In the genomic region with DNA sequence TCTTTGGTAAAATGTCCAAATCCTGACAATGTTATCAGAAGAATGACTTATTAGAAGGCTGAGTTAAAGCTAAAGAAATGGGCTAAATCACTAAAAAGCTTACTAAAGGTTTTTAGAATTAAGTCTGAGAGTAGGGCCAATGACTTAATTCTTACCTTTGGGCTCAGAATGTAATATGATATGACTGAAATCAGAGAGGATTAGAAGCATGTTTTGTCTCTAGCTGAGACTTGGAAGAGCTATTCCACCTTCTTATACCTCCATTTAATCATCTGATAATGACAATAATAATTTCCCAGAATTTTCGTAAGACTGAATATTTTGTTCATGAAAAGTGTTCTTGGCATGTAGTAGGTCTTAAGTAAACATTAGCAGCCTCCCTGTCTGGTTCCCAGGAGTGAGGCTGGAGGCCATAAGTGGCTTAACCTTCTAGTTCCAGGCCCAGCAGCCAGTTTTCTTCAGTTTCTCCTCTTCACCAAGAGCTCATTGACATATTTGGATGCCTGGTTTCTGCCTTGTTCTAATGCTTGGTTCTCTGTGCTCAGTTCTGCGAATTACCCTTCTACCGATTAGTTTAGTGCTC, we compare ENCODE assay signal across 22 cellular contexts. TPM values are rescaled to one million over a fixed set of nuclear protein-coding genes. Genes with fewer than 3 reads are reported as not detected.
"Had no signal": no experiment of that assay in that cellular context is flagged by ENCODE, and none has a peak within 500 bp of the region (broad histone marks: within the 10 kb centered on the region; RNA-seq: fewer than 3 reads in every experiment).

No MANE protein-coding gene starts in this region.

- H3K9me3 Mint-ChIP-seq: activated naive CD8-positive, alpha-beta T cell treated with anti-CD3 and anti-CD28 coated beads, Interleukin-2, amount 10 ng/mL, durations not matched to agents 7 days and 5 days; memory B cell; T-helper 1 cell treated with Interleukin-12 subunit alpha and Interleukin-12 subunit beta and Interleukin-4 antibody, amounts not matched to agents 30 μg/mL and 1 μg/mL, for 36 hours had no signal

- H3K36me3 ChIP-seq: prostate gland, thoracic aorta, upper lobe of left lung had no signal

- H3K4me1 Mint-ChIP-seq: activated B cell treated with CpG ODN at 0.5 μM for 24 hours; activated CD4-positive, alpha-beta T cell treated with anti-CD3 and anti-CD28 coated beads for 36 hours; activated naive CD8-positive, alpha-beta T cell treated with anti-CD3 and anti-CD28 coated beads, Interleukin-2, amount 10 ng/mL, durations not matched to agents 7 days and 5 days; memory B cell had no signal

- H3K27me3 ChIP-seq: upper lobe of left lung had no signal

- H3K4me3 ChIP-seq: coronary artery, mucosa of descending colon, prostate gland, thoracic aorta, upper lobe of left lung had no signal

- ATAC-seq: activated CD4-positive, alpha-beta T cell treated with anti-CD3 and anti-CD28 coated beads for 36 hours; foreskin keratinocyte; left ventricle myocardium superior; mucosa of descending colon had no signal

- H3K36me3 Mint-ChIP-seq: activated naive CD8-positive, alpha-beta T cell treated with anti-CD3 and anti-CD28 coated beads, Interleukin-2, amount 10 ng/mL, durations not matched to agents 7 days and 5 days had no signal

- DNase-seq: activated B cell treated with CpG ODN at 0.5 μM for 24 hours; activated CD4-positive, alpha-beta T cell treated with anti-CD3 and anti-CD28 coated beads for 36 hours; activated CD4-positive, alpha-beta T cell treated with anti-CD3 and anti-CD28 coated beads, Interleukin-2, amount 50 U/mL, for 4 hours; activated naive CD4-positive, alpha-beta T cell treated with anti-CD3 and anti-CD28 coated beads for 36 hours; activated naive CD8-positive, alpha-beta T cell treated with anti-CD3 and anti-CD28 coated beads, Interleukin-2, amount 10 ng/mL, durations not matched to agents 7 days and 5 days; activated T-cell treated with anti-CD3 and anti-CD28 coated beads, Interleukin-2, amount 50 U/mL, for 48 hours; amygdala; cerebellar nuclear complex; foreskin keratinocyte; hippocampal formation; left ventricle myocardium superior; mucosa of descending colon; nephron progenitor cell; stimulated activated CD4-positive, alpha-beta T cell treated with anti-CD3 and anti-CD28 coated beads, Interleukin-4, amount 100 ng/mL, for 24 hours; stimulated activated naive CD4-positive, alpha-beta T cell treated with Interleukin-2 at 50 U/mL for 16 hours; T1000; upper lobe of left lung had no signal

- H3K9me3 ChIP-seq: mucosa of descending colon, prostate gland, thoracic aorta, upper lobe of left lung had no signal

- H3K27ac ChIP-seq: coronary artery, foreskin keratinocyte, prostate gland, thoracic aorta, upper lobe of left lung had no signal

- H3K27ac Mint-ChIP-seq: activated B cell treated with CpG ODN at 0.5 μM for 24 hours; activated CD4-positive, alpha-beta T cell treated with anti-CD3 and anti-CD28 coated beads for 36 hours; activated naive CD4-positive, alpha-beta T cell treated with anti-CD3 and anti-CD28 coated beads for 36 hours; activated naive CD8-positive, alpha-beta T cell treated with anti-CD3 and anti-CD28 coated beads, Interleukin-2, amount 10 ng/mL, durations not matched to agents 7 days and 5 days; memory B cell; nephron progenitor cell; T-helper 1 cell treated with Interleukin-12 subunit alpha and Interleukin-12 subunit beta and Interleukin-4 antibody, amounts not matched to agents 30 μg/mL and 1 μg/mL, for 36 hours had no signal

- H3K4me3 Mint-ChIP-seq: activated B cell treated with CpG ODN at 0.5 μM for 24 hours; activated CD4-positive, alpha-beta T cell treated with anti-CD3 and anti-CD28 coated beads for 36 hours; activated naive CD4-positive, alpha-beta T cell treated with anti-CD3 and anti-CD28 coated beads for 36 hours; activated naive CD8-positive, alpha-beta T cell treated with anti-CD3 and anti-CD28 coated beads, Interleukin-2, amount 10 ng/mL, durations not matched to agents 7 days and 5 days; memory B cell; nephron progenitor cell; T-helper 1 cell treated with Interleukin-12 subunit alpha and Interleukin-12 subunit beta and Interleukin-4 antibody, amounts not matched to agents 30 μg/mL and 1 μg/mL, for 36 hours had no signal

- H3K4me1 ChIP-seq: foreskin keratinocyte, prostate gland, upper lobe of left lung had no signal

RNA-seq across cellular contexts. Expression of a gene that starts 42.4 kb away (rescaled TPM):
- polyA plus RNA-seq: foreskin keratinocyte had no signal
